1 cellular context compared by ENCODE assay signal in genomic region chr10:68897336-68897741, GRCh38.
TF ChIP-seq lines count a peak whose summit lies in the region.

No MANE protein-coding gene starts in this region.

TF ChIP-seq in GM23338, 12 proteins besides CTCF, POLR2A, EP300 and RAD21 (continued from another document):
- TF ChIP-seq ETS1 (IDR thresholded peaks at IDR 0.05) (no peak), REST (IDR thresholded peaks at IDR 0.05; ENCODE audit: unreplicated experiment) (no peak), EZH2phosphoT487 (IDR thresholded peaks at IDR 0.05; ENCODE audit: unreplicated experiment) (no peak), CREB1 (CRISPR knock-in tag; IDR thresholded peaks at IDR 0.05; ENCODE audit: low read depth) (no peak)
